8 cellular contexts compared by ENCODE assay signal in the genomic region with DNA sequence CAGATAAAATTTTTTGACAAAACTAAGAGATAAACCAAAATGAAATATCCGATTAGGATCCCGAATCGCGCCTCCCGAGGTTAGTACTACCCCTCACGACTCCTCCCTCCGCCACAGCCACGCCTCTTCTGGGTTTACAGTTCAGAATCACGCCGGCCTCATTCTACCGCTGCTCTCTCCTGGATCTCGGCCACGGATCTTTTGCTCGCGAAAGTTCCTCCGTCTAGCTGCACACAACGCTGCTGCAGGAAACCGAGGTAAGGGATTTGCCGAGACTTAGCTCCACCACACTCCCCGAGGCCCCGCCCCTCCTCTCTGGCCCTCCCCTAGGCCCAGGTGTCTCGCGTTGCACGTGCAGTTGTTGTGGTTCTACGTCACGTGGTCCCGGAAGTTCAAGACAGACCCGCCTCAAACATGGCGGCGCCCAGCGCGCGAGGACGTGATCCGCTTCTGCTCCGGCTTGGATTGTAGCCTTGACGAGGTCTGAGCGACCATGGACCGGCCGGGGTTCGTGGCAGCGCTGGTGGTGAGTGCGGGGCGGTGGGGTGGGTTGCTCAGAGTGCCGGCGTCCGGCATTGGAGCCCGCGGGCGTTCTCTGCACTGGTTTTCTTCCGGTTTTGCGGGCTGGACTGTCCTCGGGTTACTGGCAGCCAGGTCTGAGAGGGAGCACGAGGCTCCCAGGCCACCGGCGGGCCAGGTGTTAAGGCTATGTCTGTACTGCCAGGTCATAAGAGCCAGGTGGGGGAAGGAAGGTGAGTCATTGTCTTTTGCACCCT. TPM values are rescaled to one million over a fixed set of nuclear protein-coding genes. Genes with fewer than 3 reads are reported as not detected.
DNase-seq lines count a peak whose midpoint lies in the region; TF ChIP-seq lines count a peak whose summit lies in the region.

A gene with protein sequence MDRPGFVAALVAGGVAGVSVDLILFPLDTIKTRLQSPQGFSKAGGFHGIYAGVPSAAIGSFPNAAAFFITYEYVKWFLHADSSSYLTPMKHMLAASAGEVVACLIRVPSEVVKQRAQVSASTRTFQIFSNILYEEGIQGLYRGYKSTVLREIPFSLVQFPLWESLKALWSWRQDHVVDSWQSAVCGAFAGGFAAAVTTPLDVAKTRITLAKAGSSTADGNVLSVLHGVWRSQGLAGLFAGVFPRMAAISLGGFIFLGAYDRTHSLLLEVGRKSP (plus strand): TSS at position 400 of the 776 bp plus-strand sequence. CDS start 94 bp downstream, at position 494.

- no peak within 1 kb of the TSS for H3K4ac ChIP-seq in neuronal stem cell (ENCODE audit: low read length)

- peaks cover 0 to 1% of the 10 kb centered on the region in 2 donors for H3K9me3 ChIP-seq in neuronal stem cell (replicated peaks in 1 of 2; ENCODE audit: control insufficient read depth in 2 of 2, insufficient read depth in 1 of 2, low read depth in 1 of 2, low read length in 2 of 2)

- no peak for TF ChIP-seq CTCF in subcutaneous adipose tissue (IDR thresholded peaks at IDR 0.05; ENCODE audit: low read depth)

- peaks cover 0 to 2% of the 10 kb centered on the region in 2 donors for H3K4me1 ChIP-seq in neuronal stem cell (ENCODE audit: control insufficient read depth in 2 of 2, insufficient read depth in 1 of 2, low read depth in 1 of 2, low read length in 2 of 2)

- DNase-seq in GF-D8 (lab: John Stamatoyannopoulos, UW) (peak; percentile 74), HEK293T (ENCODE audit: extremely low spot score) (peak; percentile 97), MV-4-11 (lab: John Stamatoyannopoulos, UW) (peak; percentile 88), SK-MEL-5 (ENCODE audit: low read depth, low spot score) (peak; percentile 95), foreskin melanocyte (peak; percentile 87), neuronal stem cell (ENCODE audit: low spot score) (peak; percentile 92)
- peak; percentile 97 for DNase-seq in activated naive CD4-positive, alpha-beta T cell treated with Interleukin-2 at 50 U/mL for 16 hours

- no CpG with 5 or more reads among the region's 56 CpGs for WGBS in neuronal stem cell (ENCODE audit: extremely low coverage in 2 of 2, insufficient read length in 2 of 2, insufficient replicate concordance in 1 of 2), 2 donors

- H4K91ac ChIP-seq in neuronal stem cell (ENCODE audit: low read depth, low read length, poor library complexity), result no peak within 1 kb of the TSS

- in situ Hi-C loops in SK-MEL-5 (cut with HindIII; ENCODE audit: low pct_unique_long_range_greater_than_20kb, low sequenced_read_pairs), result no loop called here

- H2AFZ ChIP-seq in neuronal stem cell (ENCODE audit: low read length), result peak within 1 kb of the TSS; percentile 95

- no peaks in the 10 kb centered on the region for H3K79me1 ChIP-seq in neuronal stem cell (ENCODE audit: low read depth, low read length)

- H3K4me3 ChIP-seq in neuronal stem cell (ENCODE audit: low read length in 2 of 2), result peak within 1 kb of the TSS; percentile 59 to 85

- H2BK15ac ChIP-seq in neuronal stem cell (ENCODE audit: low read length), result no peak within 1 kb of the TSS

- H3K23ac ChIP-seq in neuronal stem cell (ENCODE audit: low read depth, low read length, poor library complexity), result peak within 1 kb of the TSS; percentile 94

- no peak within 1 kb of the TSS for H2AK5ac ChIP-seq in neuronal stem cell (ENCODE audit: low read depth, low read length)

- peak within 1 kb of the TSS; percentile 92 for H3K4me2 ChIP-seq in neuronal stem cell (ENCODE audit: insufficient read depth, low read length, poor library complexity, severe bottlenecking)

- no peak within 1 kb of the TSS for H3K27ac ChIP-seq in neuronal stem cell (replicated peaks; ENCODE audit: low read length)

- H3K18ac ChIP-seq in neuronal stem cell (ENCODE audit: low read length), result peak within 1 kb of the TSS; percentile 65

- CTCF ChIA-PET in HEK293T (lab: Yijun Ruan, JAX), result interaction anchor here (1.5 kb wide), 1 partner anchor 10 kb away, joined by 3 read pairs; no protein-coding TSS in a partner anchor

- peaks cover 0 to 4% (median 0%) of the 10 kb centered on the region in 3 experiments for H3K27me3 ChIP-seq in neuronal stem cell (ENCODE audit: control insufficient read depth in 3 of 3, insufficient read depth in 3 of 3, low read depth in 1 of 3, low read length in 3 of 3)

- H2BK120ac ChIP-seq in neuronal stem cell (ENCODE audit: low read depth, low read length), result no peak within 1 kb of the TSS

- H3K9ac ChIP-seq in neuronal stem cell (ENCODE audit: low read depth, low read length, poor library complexity), result peak within 1 kb of the TSS; percentile 83

- no peak within 1 kb of the TSS for H2BK12ac ChIP-seq in neuronal stem cell (ENCODE audit: low read length)

- no peak within 1 kb of the TSS for H4K8ac ChIP-seq in neuronal stem cell (ENCODE audit: low read depth, low read length)

- H3K14ac ChIP-seq in neuronal stem cell (ENCODE audit: low read length), result no peak within 1 kb of the TSS

- POLR2A ChIA-PET in HEK293T (lab: Yijun Ruan, JAX), result interaction anchor here (0.6 to 1.3 kb wide), 3 partner anchors 26 to 473 kb away, joined by 3 read pairs; no protein-coding TSS in a partner anchor

- no peak within 1 kb of the TSS for H2BK5ac ChIP-seq in neuronal stem cell (ENCODE audit: low read length)

- H3K36me3 ChIP-seq in neuronal stem cell (replicated peaks in 1 of 2; ENCODE audit: control insufficient read depth in 2 of 2, insufficient read depth in 2 of 2, low read length in 2 of 2), result no peaks in the 10 kb centered on the region

TF ChIP-seq in HEK293T, 16 proteins besides CTCF, POLR2A, EP300 and RAD21:
- no peak for TF ChIP-seq TARDBP (IDR thresholded peaks at IDR 0.05)
- TF ChIP-seq NFRKB (IDR thresholded peaks at IDR 0.05), result peak; percentile 63; the same call in 1 of the 2 replicates
- TF ChIP-seq FOXA1 (IDR thresholded peaks at IDR 0.05), result no peak
- TF ChIP-seq L3MBTL2 (conservative IDR thresholded peaks at IDR 0.05), result peak; percentile 96
- peak; percentile 60 for TF ChIP-seq BHLHE40 (IDR thresholded peaks at IDR 0.05; ENCODE audit: borderline replicate concordance)
- no peak for TF ChIP-seq LEF1 (IDR thresholded peaks at IDR 0.05; ENCODE audit: borderline replicate concordance)
- TF ChIP-seq, protein P1, sequence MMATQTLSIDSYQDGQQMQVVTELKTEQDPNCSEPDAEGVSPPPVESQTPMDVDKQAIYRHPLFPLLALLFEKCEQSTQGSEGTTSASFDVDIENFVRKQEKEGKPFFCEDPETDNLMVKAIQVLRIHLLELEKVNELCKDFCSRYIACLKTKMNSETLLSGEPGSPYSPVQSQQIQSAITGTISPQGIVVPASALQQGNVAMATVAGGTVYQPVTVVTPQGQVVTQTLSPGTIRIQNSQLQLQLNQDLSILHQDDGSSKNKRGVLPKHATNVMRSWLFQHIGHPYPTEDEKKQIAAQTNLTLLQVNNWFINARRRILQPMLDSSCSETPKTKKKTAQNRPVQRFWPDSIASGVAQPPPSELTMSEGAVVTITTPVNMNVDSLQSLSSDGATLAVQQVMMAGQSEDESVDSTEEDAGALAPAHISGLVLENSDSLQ (IDR thresholded peaks at IDR 0.05), result no peak
- no peak for TF ChIP-seq SP1 (IDR thresholded peaks at IDR 0.05)
- TF ChIP-seq SUZ12 (IDR thresholded peaks at IDR 0.05), result no peak
- TF ChIP-seq FOXM1 (IDR thresholded peaks at IDR 0.05; ENCODE audit: borderline replicate concordance), result no peak
- no peak for TF ChIP-seq ZNF384 (IDR thresholded peaks at IDR 0.05)
- no peak for TF ChIP-seq HDGF (IDR thresholded peaks at IDR 0.05; ENCODE audit: borderline replicate concordance)
- TF ChIP-seq ARNT (IDR thresholded peaks at IDR 0.05), result no peak
- peak; percentile 94 for TF ChIP-seq ELF4 (IDR thresholded peaks at IDR 0.05)
- TF ChIP-seq FOXK2 (IDR thresholded peaks at IDR 0.05), result peak; percentile 99
- no peak for TF ChIP-seq CTBP1 (IDR thresholded peaks at IDR 0.05; ENCODE audit: borderline replicate concordance)

RNA-seq across cellular contexts. Expression of the gene that starts here (rescaled TPM):
- total RNA-seq in SK-MEL-5 (2014; rRNA removed; shearing (Covaris generic)), result 26.5 and 32.7 TPM in 2 replicates
- 21.5 and 22.0 TPM in 2 replicates for polyA plus RNA-seq in SK-MEL-5 (2015; cell fraction: cytosol; rRNA removed)
- 17.2 and 18.7 TPM in 2 replicates for polyA plus RNA-seq in SK-MEL-5 (2015; cell fraction: nucleus; rRNA removed)
- 7.3 TPM for polyA plus RNA-seq in neuronal stem cell (2013, experiment 1 of 2)
- 7.9 TPM for polyA plus RNA-seq in neuronal stem cell (2013, experiment 2 of 2)
- 10 to 100 TPM; 21.5 to 28.6 (median 26.9) TPM for total RNA-seq in subcutaneous adipose tissue
